Comparison of ENCODE assay signal across 8 cellular contexts in genomic region chr19:50817941-50818858, GRCh38. TPM values are rescaled to one million over a fixed set of nuclear protein-coding genes. Genes with fewer than 3 reads are reported as not detected.
DNase-seq lines count a peak whose midpoint lies in the region; ATAC-seq and TF ChIP-seq lines count a peak whose summit lies in the region.

No MANE protein-coding gene starts in this region.

- peak; percentile 61 for ATAC-seq in GM19397 (IDR thresholded peaks at IDR 0.05; ENCODE audit: unreplicated experiment)
- peak; percentile 56 for ATAC-seq in HG03432 (IDR thresholded peaks at IDR 0.05; ENCODE audit: unreplicated experiment)
- peak; percentile 52 to 76 (median 75) for ATAC-seq in natural killer cell

- H3K9me3 Mint-ChIP-seq in natural killer cell: no peaks in the 10 kb centered on the region

- peaks cover 70 to 75% of the 10 kb centered on the region in 2 donors for H3K27me3 Mint-ChIP-seq in natural killer cell (ENCODE audit: low read depth in 2 of 2)

- no peaks in the 10 kb centered on the region for H3K36me3 Mint-ChIP-seq in natural killer cell

- peak overlapping the region; percentile 74 for H3K4me3 Mint-ChIP-seq in natural killer cell

- intact Hi-C loops in natural killer cell (cut with micrococcal nuclease): no loop called here

- H3K4me1 Mint-ChIP-seq in natural killer cell: peaks cover 6 to 20% of the 10 kb centered on the region in 2 donors

- no peak for TF ChIP-seq CTCF in natural killer cell (IDR thresholded peaks at IDR 0.05)

- DNase-seq in ELF-1 (ENCODE audit: low read depth, low spot score) (peak; percentile 86), SW480 (ENCODE audit: low spot score) (peak; percentile 90), dermis blood vessel endothelial cell (peak; percentile 13), natural killer cell (peak; percentile 26), dedifferentiated amniotic fluid mesenchymal stem cell (ENCODE audit: extremely low spot score) (no peak), Kasumi-1 (lab: John Stamatoyannopoulos, UW) (no peak)

- no peak overlapping the region for H3K27ac Mint-ChIP-seq in natural killer cell

RNA-seq across cellular contexts. Expression of gene KLK1, which starts 5.4 kb away (rescaled TPM):
- not detected in 2 replicates for total RNA-seq in dermis blood vessel endothelial cell
- not detected for total RNA-seq in natural killer cell

RNA-seq across cellular contexts. Expression of gene KLK15, which starts 15.2 kb away (rescaled TPM):
- total RNA-seq in dermis blood vessel endothelial cell: not detected in 2 replicates
- not detected for total RNA-seq in natural killer cell

RNA-seq across cellular contexts. Expression of gene ACP4, which starts 28.0 kb away (rescaled TPM):
- total RNA-seq in dermis blood vessel endothelial cell (not detected in 2 replicates), natural killer cell (not detected)

RNA-seq across cellular contexts. Expression of gene KLK3, which starts 36.5 kb away (rescaled TPM):
- total RNA-seq in dermis blood vessel endothelial cell (not detected in 2 replicates), natural killer cell (not detected)

RNA-seq across cellular contexts. Expression of gene GPR32, which starts 47.9 kb away (rescaled TPM):
- not detected in 2 replicates for total RNA-seq in dermis blood vessel endothelial cell
- not detected for total RNA-seq in natural killer cell

Comparison
In these comparisons a context has a peak if more than half of its experiments do, and no peak if none do; other contexts are left out.
1. DNase-seq: peak in ELF-1 (single experiment), SW480 (single experiment), dermis blood vessel endothelial cell (single experiment) and natural killer cell (single experiment); none in dedifferentiated amniotic fluid mesenchymal stem cell (single experiment) and Kasumi-1 (0 of 2).
2. Peak in every context shown above with its lines, with median percentiles within 50 percentile points of each other: ATAC-seq.